In genomic region chr21:33189845-33190244, GRCh38 we compare ENCODE assay signal across 16 cellular contexts. TPM values are rescaled to one million over a fixed set of nuclear protein-coding genes. Genes with fewer than 3 reads are reported as not detected.
DNase-seq lines count a peak whose midpoint lies in the region; ATAC-seq and TF ChIP-seq lines count a peak whose summit lies in the region.
"Had no signal": no experiment of that assay in that cellular context is flagged by ENCODE, and none has a peak within 500 bp of the region (broad histone marks: within the 10 kb centered on the region; RNA-seq: fewer than 3 reads in every experiment).

No MANE protein-coding gene starts in this region.

- no peak for TF ChIP-seq CTCF in HEK293 (tag by site-specific recombination; IDR thresholded peaks at IDR 0.05)

- H3K27ac ChIP-seq in HEK293 (ENCODE audit: extremely low read depth, low read depth, low read length): no peak overlapping the region
- peak overlapping the region; percentile 12 for H3K27ac ChIP-seq in naive thymus-derived CD4-positive, alpha-beta T cell (ENCODE audit: low read depth, low read length)
- H3K27ac ChIP-seq: 22Rv1 had no signal

- H3K9me3 Mint-ChIP-seq in activated naive CD4-positive, alpha-beta T cell treated with anti-CD3 and anti-CD28 coated beads for 36 hours: peaks cover 2% of the 10 kb centered on the region
- peaks cover 0 to 14% (median 0%) of the 10 kb centered on the region in 11 donors for H3K9me3 Mint-ChIP-seq in naive thymus-derived CD4-positive, alpha-beta T cell

- CTCF ChIA-PET in activated naive CD4-positive, alpha-beta T cell treated with anti-CD3 and anti-CD28 coated beads for 36 hours (lab: Charles Lee): interaction anchor here (0.7 to 2.2 kb wide), 7 partner anchors 9 to 256 kb away, joined by 3 to 7 read pairs (median 3); no protein-coding TSS in a partner anchor
- CTCF ChIA-PET in HEK293 (lab: Yijun Ruan, JAX): interaction anchor here (0.6 to 1.9 kb wide), 11 partner anchors 9 to 249 kb away, joined by 3 to 9 read pairs (median 4); no protein-coding TSS in a partner anchor
- CTCF ChIA-PET in naive thymus-derived CD4-positive, alpha-beta T cell (lab: Charles Lee): interaction anchor here (0.8 to 1.3 kb wide), 2 partner anchors 250 to 254 kb away, joined by 3 to 4 read pairs; no protein-coding TSS in a partner anchor

- peak overlapping the region; percentile 38 for H3K4me3 Mint-ChIP-seq in activated naive CD4-positive, alpha-beta T cell treated with anti-CD3 and anti-CD28 coated beads for 36 hours
- peak overlapping the region in 9 of 10 donors; percentile 30 to 83 (median 65) for H3K4me3 Mint-ChIP-seq in naive thymus-derived CD4-positive, alpha-beta T cell
- H3K4me3 Mint-ChIP-seq: B cell had no signal

- H3K4me1 ChIP-seq in HEK293 (ENCODE audit: control insufficient read depth, insufficient read depth, low read length): peaks cover 16% of the 10 kb centered on the region
- peaks cover 20 to 24% of the 10 kb centered on the region in 2 donors for H3K4me1 ChIP-seq in naive thymus-derived CD4-positive, alpha-beta T cell (ENCODE audit: control insufficient read depth in 2 of 2, insufficient read depth in 2 of 2, low read length in 2 of 2)

- H3K9me3 ChIP-seq in HEK293 (ENCODE audit: control insufficient read depth, insufficient read depth, low read depth, low read length): no peaks in the 10 kb centered on the region
- no peaks in the 10 kb centered on the region for H3K9me3 ChIP-seq in naive thymus-derived CD4-positive, alpha-beta T cell (ENCODE audit: control insufficient read depth in 2 of 3, low read length in 3 of 3)

- ATAC-seq in naive thymus-derived CD4-positive, alpha-beta T cell: no peak
- ATAC-seq in GM18502 (IDR thresholded peaks at IDR 0.05; ENCODE audit: poor library complexity, unreplicated experiment): no peak
- ATAC-seq in HG02840 (IDR thresholded peaks at IDR 0.05; ENCODE audit: low FRiP score, unreplicated experiment): no peak

- H3K4me1 Mint-ChIP-seq in activated naive CD4-positive, alpha-beta T cell treated with anti-CD3 and anti-CD28 coated beads for 36 hours (ENCODE audit: low read depth): peaks cover 50% of the 10 kb centered on the region
- peaks cover 24 to 65% (median 47%) of the 10 kb centered on the region in 7 donors for H3K4me1 Mint-ChIP-seq in naive thymus-derived CD4-positive, alpha-beta T cell

- no peaks in the 10 kb centered on the region for H3K36me3 Mint-ChIP-seq in activated naive CD4-positive, alpha-beta T cell treated with anti-CD3 and anti-CD28 coated beads for 36 hours (ENCODE audit: low read depth)
- H3K36me3 Mint-ChIP-seq in naive thymus-derived CD4-positive, alpha-beta T cell: peaks cover 0 to 13% (median 7%) of the 10 kb centered on the region in 5 donors

- no peaks in the 10 kb centered on the region for H3K27me3 ChIP-seq in naive thymus-derived CD4-positive, alpha-beta T cell (ENCODE audit: control insufficient read depth in 2 of 2, insufficient read depth in 2 of 2, low read length in 2 of 2)

- intact Hi-C loops in activated naive CD4-positive, alpha-beta T cell treated with anti-CD3 and anti-CD28 coated beads for 36 hours (cut with micrococcal nuclease): no loop called here
- intact Hi-C loops in naive thymus-derived CD4-positive, alpha-beta T cell (cut with micrococcal nuclease): no loop called here

- DNase-seq in DMS153 treated with DMSO at 0.1 percent for 48 hours (lab: John Stamatoyannopoulos, UW; ENCODE audit: unreplicated experiment): peak; percentile 7
- DNase-seq in DMS153 (lab: John Stamatoyannopoulos, UW): no peak
- no peak for DNase-seq in activated naive CD4-positive, alpha-beta T cell treated with anti-CD3 and anti-CD28 coated beads for 36 hours
- no peak for DNase-seq in activated naive CD4-positive, alpha-beta T cell (lab: John Stamatoyannopoulos, UW)
- no peak for DNase-seq in naive thymus-derived CD4-positive, alpha-beta T cell
- DNase-seq: EL, IMR-90, Kasumi-1, MM.1S, NCI-H187, NCI-H446 had no signal

- POLR2A ChIA-PET in HEK293 (lab: Yijun Ruan, JAX): no interaction called here
- POLR2A ChIA-PET in naive thymus-derived CD4-positive, alpha-beta T cell (lab: Charles Lee): interaction anchor here (0.6 to 1.4 kb wide), 6 partner anchors 15 to 195 kb away, joined by 3 to 4 read pairs (median 3); no protein-coding TSS in a partner anchor

- H3K4me3 ChIP-seq in HEK293 (ENCODE audit: low read depth, low read length): no peak overlapping the region
- H3K4me3 ChIP-seq in naive thymus-derived CD4-positive, alpha-beta T cell (ENCODE audit: low read length): no peak overlapping the region

- H3K27ac Mint-ChIP-seq in activated naive CD4-positive, alpha-beta T cell treated with anti-CD3 and anti-CD28 coated beads for 36 hours: no peak overlapping the region
- H3K27ac Mint-ChIP-seq in naive thymus-derived CD4-positive, alpha-beta T cell: peak overlapping the region in 8 of 9 donors; percentile 28 to 91 (median 86)

- no peaks in the 10 kb centered on the region for H3K36me3 ChIP-seq in HEK293 (ENCODE audit: control insufficient read depth in 2 of 2, insufficient read depth in 1 of 2, low read length in 2 of 2)
- no peaks in the 10 kb centered on the region for H3K36me3 ChIP-seq in naive thymus-derived CD4-positive, alpha-beta T cell (ENCODE audit: control insufficient read depth in 2 of 3, insufficient read depth in 3 of 3, low read length in 3 of 3)

- H3K27me3 Mint-ChIP-seq in activated naive CD4-positive, alpha-beta T cell treated with anti-CD3 and anti-CD28 coated beads for 36 hours (ENCODE audit: low read depth): no peaks in the 10 kb centered on the region
- H3K27me3 Mint-ChIP-seq in naive thymus-derived CD4-positive, alpha-beta T cell: peaks cover 0 to 29% (median 0%) of the 10 kb centered on the region in 5 donors

TF ChIP-seq in HEK293, 187 proteins besides CTCF, POLR2A, EP300 and RAD21 (continues in another document):
- TF ChIP-seq YY1 (tag by site-specific recombination; IDR thresholded peaks at IDR 0.05) (no peak), ZSCAN16 (tag by site-specific recombination; IDR thresholded peaks at IDR 0.05) (no peak), ZNF138 (tag by site-specific recombination; IDR thresholded peaks at IDR 0.05; ENCODE audit: borderline replicate concordance) (no peak), SCRT1 (tag by site-specific recombination; IDR thresholded peaks at IDR 0.05; ENCODE audit: borderline replicate concordance) (no peak), ZNF501 (tag by site-specific recombination; IDR thresholded peaks at IDR 0.05) (no peak), ZNF202 (tag by site-specific recombination; IDR thresholded peaks at IDR 0.05; ENCODE audit: borderline replicate concordance) (no peak), ZNF654 (tag by site-specific recombination; IDR thresholded peaks at IDR 0.05; ENCODE audit: low read depth) (no peak), ZNF174 (tag by site-specific recombination; IDR thresholded peaks at IDR 0.05) (no peak), ZEB2 (tag by site-specific recombination; IDR thresholded peaks at IDR 0.05) (no peak), YY2 (tag by site-specific recombination; IDR thresholded peaks at IDR 0.05) (no peak), ZNF175 (tag by site-specific recombination; IDR thresholded peaks at IDR 0.05) (no peak), ZNF677 (tag by site-specific recombination; IDR thresholded peaks at IDR 0.05) (no peak), ZNF596 (tag by site-specific recombination; IDR thresholded peaks at IDR 0.05) (no peak; the same call in 1 of the 2 replicates), WT1 (tag by site-specific recombination; IDR thresholded peaks at IDR 0.05) (peak; percentile 70; the same call in 1 of the 2 replicates), ZNF585B (tag by site-specific recombination; IDR thresholded peaks at IDR 0.05) (no peak), ZNF473 (tag by site-specific recombination; IDR thresholded peaks at IDR 0.05) (no peak), ZNF18 (tag by site-specific recombination; IDR thresholded peaks at IDR 0.05) (peak; percentile 58; the same call in 1 of the 2 replicates), ZFP3 (tag by site-specific recombination; IDR thresholded peaks at IDR 0.05; ENCODE audit: low read depth) (no peak), MZF1 (tag by site-specific recombination; IDR thresholded peaks at IDR 0.05; ENCODE audit: borderline replicate concordance) (no peak)
- TF ChIP-seq, protein P1, sequence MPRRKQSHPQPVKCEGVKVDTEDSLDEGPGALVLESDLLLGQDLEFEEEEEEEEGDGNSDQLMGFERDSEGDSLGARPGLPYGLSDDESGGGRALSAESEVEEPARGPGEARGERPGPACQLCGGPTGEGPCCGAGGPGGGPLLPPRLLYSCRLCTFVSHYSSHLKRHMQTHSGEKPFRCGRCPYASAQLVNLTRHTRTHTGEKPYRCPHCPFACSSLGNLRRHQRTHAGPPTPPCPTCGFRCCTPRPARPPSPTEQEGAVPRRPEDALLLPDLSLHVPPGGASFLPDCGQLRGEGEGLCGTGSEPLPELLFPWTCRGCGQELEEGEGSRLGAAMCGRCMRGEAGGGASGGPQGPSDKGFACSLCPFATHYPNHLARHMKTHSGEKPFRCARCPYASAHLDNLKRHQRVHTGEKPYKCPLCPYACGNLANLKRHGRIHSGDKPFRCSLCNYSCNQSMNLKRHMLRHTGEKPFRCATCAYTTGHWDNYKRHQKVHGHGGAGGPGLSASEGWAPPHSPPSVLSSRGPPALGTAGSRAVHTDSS (tag by site-specific recombination; IDR thresholded peaks at IDR 0.05): no peak

RNA-seq across cellular contexts. Expression of gene IFNAR2, which starts 39.9 kb away (rescaled TPM):
- 10 to 100 TPM; 16.6 to 19.4 TPM for total RNA-seq in activated naive CD4-positive, alpha-beta T cell treated with anti-CD3 and anti-CD28 coated beads for 36 hours
- 10 to 100 TPM; 44.9 to 85.8 (median 60.8) TPM for total RNA-seq in naive thymus-derived CD4-positive, alpha-beta T cell
- 10 to 100 TPM; 77.3 to 90.2 TPM for polyA plus RNA-seq in naive thymus-derived CD4-positive, alpha-beta T cell
